24 cellular contexts compared by ENCODE assay signal in genomic region chr2:225428360-225428759, GRCh38. TPM values are rescaled to one million over a fixed set of nuclear protein-coding genes. Genes with fewer than 3 reads are reported as not detected.
DNase-seq lines count a peak whose midpoint lies in the region; ATAC-seq, FAIRE-seq and TF ChIP-seq lines count a peak whose summit lies in the region.
"Had no signal": no experiment of that assay in that cellular context is flagged by ENCODE, and none has a peak within 500 bp of the region (broad histone marks: within the 10 kb centered on the region; RNA-seq: fewer than 3 reads in every experiment).

No MANE protein-coding gene starts in this region.

- BruUV-seq in K562 (replicated peaks; lab: Mats Ljungman, UMichigan), result no TSS peak

- H3K9me1 ChIP-seq in K562 (ENCODE audit: control insufficient read depth, insufficient read depth, low read length), result no peaks in the 10 kb centered on the region

- H3K9me3 ChIP-seq in HUES64 (ENCODE audit: insufficient read depth, low read depth, low read length) (no peaks in the 10 kb centered on the region), K562 (replicated peaks; ENCODE audit: control insufficient read depth, insufficient read depth, low read depth, low read length) (no peaks in the 10 kb centered on the region), body of pancreas (no peaks in the 10 kb centered on the region)

- intact Hi-C loops in K562 (cut with micrococcal nuclease) (no loop called here), body of pancreas (cut with DNase I) (no loop called here)

- TF ChIP-seq POLR2A in K562 (conservative IDR thresholded peaks at IDR 0.05), result no peak
- no peak for TF ChIP-seq POLR2A in body of pancreas (IDR thresholded peaks at IDR 0.05)
- no peak for TF ChIP-seq POLR2A in GM18505 (IDR thresholded peaks at IDR 0.05; ENCODE audit: borderline replicate concordance, extremely low read depth, insufficient read depth, insufficient read length)

- H3K27me3 ChIP-seq in HUES64 (ENCODE audit: insufficient read depth, low read length) (no peaks in the 10 kb centered on the region), K562 (ENCODE audit: control insufficient read depth in 2 of 2, insufficient read depth in 2 of 2, low read length in 2 of 2) (no peaks in the 10 kb centered on the region), body of pancreas (no peaks in the 10 kb centered on the region)

- in situ Hi-C loops in K562 (cut with MboI), result no loop called here

- WGBS in HUES64, result 75% methylated on average over 1 of the region's 1 CpG
- WGBS in K562 (ENCODE audit: insufficient coverage, low coverage, missing lambda C conversion rate), result 0% methylated on average over 1 of the region's 1 CpG
- 8 to 35% methylated on average over 1 of the region's 1 CpG for WGBS in body of pancreas, 2 donors

- POLR2A ChIA-PET in K562 (lab: Yijun Ruan, JAX), result no interaction called here

- CTCF ChIA-PET in K562 (lab: Yijun Ruan, JAX; ENCODE audit: low intra/inter-chr PET ratio), result no interaction called here

- FAIRE-seq in K562 (lab: Jason Lieb, UNC), result no peak

- no peak for TF ChIP-seq EP300 in K562 (IDR thresholded peaks at IDR 0.05; ENCODE audit: low read length)

- TF ChIP-seq CTCF in K562 (IDR thresholded peaks at IDR 0.05 in 2 of 3, conservative IDR thresholded peaks at IDR 0.05 in 1 of 3; ENCODE audit: insufficient read depth in 2 of 3, low read depth in 1 of 3, low read length in 3 of 3) (no peak), body of pancreas (IDR thresholded peaks at IDR 0.05) (no peak)

- H3K9ac ChIP-seq in HUES64 (ENCODE audit: low read depth, low read length), result no peak overlapping the region
- H3K9ac ChIP-seq in K562 (ENCODE audit: insufficient read depth in 1 of 2, low read depth in 2 of 2, low read length in 2 of 2), result no peak overlapping the region

- H4K20me1 ChIP-seq in K562 (replicated peaks; ENCODE audit: control insufficient read depth, insufficient read depth, low read length), result no peaks in the 10 kb centered on the region

- DNase-seq in NCI-H2029 (lab: John Stamatoyannopoulos, UW), result peak; percentile 73
- DNase-seq in NCI-H748 treated with DMSO at 0.1 percent for 48 hours (lab: John Stamatoyannopoulos, UW), result peak; percentile 30
- no peak for DNase-seq in K562 (ENCODE audit: extremely low read depth in 1 of 4, low spot score in 3 of 4)
- no peak for DNase-seq in body of pancreas
- DNase-seq: CD4-positive, CD25-positive, alpha-beta regulatory T cell; DMS 273 treated with DMSO at 0.1 percent for 48 hours; EL; GF-D8; H7; Kasumi-1; NCI-H1048; NCI-H1436 treated with DMSO at 0.1 percent for 48 hours; NCI-H1930; NCI-H2227 treated with DMSO at 0.1 percent for 48 hours; NCI-H524 treated with DMSO at 0.1 percent for 48 hours; NK-92 treated with Interleukin-12 subunit alpha and Interleukin-12 subunit beta, amount 100 ng/mL, for 24 hours had no signal

- H3K36me3 ChIP-seq in HUES64 (ENCODE audit: insufficient read depth, low read length) (no peaks in the 10 kb centered on the region), K562 (ENCODE audit: control insufficient read depth, insufficient read depth, low read length) (no peaks in the 10 kb centered on the region), body of pancreas (replicated peaks in 1 of 2; ENCODE audit: insufficient read depth in 1 of 2, low read depth in 2 of 2) (no peaks in the 10 kb centered on the region)

- TF ChIP-seq RAD21 in K562 (CRISPR knock-in tag; conservative IDR thresholded peaks at IDR 0.05 in 1 of 2, IDR thresholded peaks at IDR 0.05 in 1 of 2), result no peak

- H3K79me2 ChIP-seq in K562 (ENCODE audit: control insufficient read depth, insufficient read depth, low read length), result no peaks in the 10 kb centered on the region

- no peak overlapping the region for H2AFZ ChIP-seq in K562 (ENCODE audit: low read depth, low read length)

- H3K27ac ChIP-seq in HUES64 (ENCODE audit: low read depth, low read length), result peak overlapping the region; percentile 20; the same call in 1 of the 2 replicates
- H3K27ac ChIP-seq in K562 (ENCODE audit: extremely low read depth, low read depth, low read length), result no peak overlapping the region
- no peak overlapping the region for H3K27ac ChIP-seq in body of pancreas
- H3K27ac ChIP-seq: RWPE1 had no signal

- no peak overlapping the region for H3K4me3 ChIP-seq in HUES64 (ENCODE audit: low read length)
- H3K4me3 ChIP-seq in K562, result no peak overlapping the region
- H3K4me3 ChIP-seq in body of pancreas, result no peak overlapping the region

- H3K4me1 ChIP-seq in HUES64 (ENCODE audit: insufficient read depth, low read length) (peaks cover 18% of the 10 kb centered on the region; the same call in 1 of the 2 replicates), K562 (replicated peaks in 1 of 2; ENCODE audit: control insufficient read depth in 2 of 2, insufficient read depth in 2 of 2, low read length in 2 of 2) (no peaks in the 10 kb centered on the region), body of pancreas (no peaks in the 10 kb centered on the region)

- no peak for ATAC-seq in K562
- ATAC-seq in HG03175 (IDR thresholded peaks at IDR 0.05; ENCODE audit: unreplicated experiment), result no peak
- ATAC-seq in body of pancreas, result no peak
- ATAC-seq in GM18505 (IDR thresholded peaks at IDR 0.05; ENCODE audit: unreplicated experiment), result no peak
- ATAC-seq: SK-N-SH treated with all-trans-retinoic acid at 6 μM for 48 hours had no signal

- no peak overlapping the region for H3K4me2 ChIP-seq in K562 (ENCODE audit: insufficient read depth, low read length)

TF ChIP-seq in K562, 482 proteins besides CTCF, POLR2A, EP300 and RAD21 (continues in another document):
- TF ChIP-seq HDGF (IDR thresholded peaks at IDR 0.05), result no peak

RNA-seq across cellular contexts. Expression of gene NYAP2, which starts 28.9 kb away (rescaled TPM):
- not detected for polyA plus RNA-seq in HUES64 (2013, experiment 1 of 2)
- polyA plus RNA-seq in HUES64 (2013, experiment 2 of 2), result not detected
- total RNA-seq in K562 (2011; cell fraction: chromatin; rRNA removed; ENCODE audit: low replicate concordance), result 0.07 and 0.16 TPM in 2 replicates
- not detected in 2 replicates for total RNA-seq in K562 (2011; cell fraction: nucleolus; rRNA removed)
- 0.07 and 0.08 TPM in 2 replicates for total RNA-seq in K562 (2011; cell fraction: nucleoplasm; rRNA removed)
- total RNA-seq in K562 (2014; rRNA removed) (0.04 TPM in 1 of 2 replicates, not detected in the other), K562 (2014; rRNA removed; fragmentation: Illumina TruSeq; extraction: Trizol) (0.04 and 0.10 TPM in 2 replicates), K562 (2015; rRNA removed; fragmentation: Illumina TruSeq; extraction: Trizol) (0.04 TPM in 2 replicates), K562 (2021) (0.04 TPM in 2 replicates), body of pancreas (under 1 TPM in 1 of 2 donors, not detected in 1; 0.52 TPM)
- polyA plus RNA-seq in K562 (2011; rRNA removed) (0.01 and 0.03 TPM in 2 replicates), K562 (2014; fragmentation: Illumina TruSeq; extraction: Trizol) (0.04 TPM in 1 of 2 replicates, not detected in the other), K562 (2014; fragmentation: Nextera tagmentation; extraction: Ambion mirVana) (not detected), K562 (2014; rRNA removed) (0.03 and 0.08 TPM in 2 replicates)
- polyA plus RNA-seq in K562 (2011; cell fraction: cytosol; rRNA removed), result 0.01 TPM in 1 of 2 replicates, not detected in the other
- polyA plus RNA-seq in K562 (2011; cell fraction: nucleus; rRNA removed), result 0.08 and 0.17 TPM in 2 replicates
- polyA plus RNA-seq in K562 (2012), result 0.03 TPM in 2 replicates
- 0.11 TPM in 1 of 2 replicates, not detected in the other for polyA minus RNA-seq in K562 (2011; rRNA and poly(A)+ RNA removed)
- not detected in 2 replicates for polyA minus RNA-seq in K562 (2011; cell fraction: cytosol; rRNA and poly(A)+ RNA removed)
- polyA minus RNA-seq in K562 (2011; cell fraction: nucleus; rRNA and poly(A)+ RNA removed), result under 0.01 TPM in 1 of 2 replicates, not detected in the other
- total RNA-seq: H7; MCF 10A; T-helper 2 cell treated with Interferon-gamma antibody and Interleukin-4, amounts not matched to agents 100 ng/mL and 5 ng/mL, for 36 hours had no signal
- polyA plus RNA-seq: BJ; CD4-positive, CD25-positive, alpha-beta regulatory T cell had no signal

Comparison
In these comparisons a context has a peak if more than half of its experiments do, and no peak if none do; other contexts are left out.
1. DNase-seq: peak in NCI-H2029 (single experiment) and NCI-H748 treated with DMSO at 0.1 percent for 48 hours (single experiment); none in K562 (0 of 4) and body of pancreas (0 of 4).